In genomic region chr3:126703512-126704493, GRCh38 we compare ENCODE assay signal across 1 cellular context.
TF ChIP-seq lines count a peak whose summit lies in the region.

TSS of gene CHCHD6 (plus strand) at chr3:126704240. CDS start at chr3:126704313, 73 bp downstream.

TF ChIP-seq in HepG2, 621 proteins besides CTCF, POLR2A, EP300 and RAD21 (continued from another document and continues in another):
- TF ChIP-seq ZNF18 (CRISPR knock-in tag; IDR thresholded peaks at IDR 0.05; ENCODE audit: insufficient replicate concordance) (peak; percentile 45), NCOA2 (CRISPR knock-in tag; IDR thresholded peaks at IDR 0.05) (peak; percentile 29; the same call in 1 of the 2 replicates), HDAC1 (CRISPR knock-in tag; IDR thresholded peaks at IDR 0.05) (peak; percentile 97), PITX1 (CRISPR knock-in tag; IDR thresholded peaks at IDR 0.05) (peak; percentile 76; the same call in 1 of the 2 replicates), NCOA5 (CRISPR knock-in tag; IDR thresholded peaks at IDR 0.05) (no peak), ZNF576 (CRISPR knock-in tag; IDR thresholded peaks at IDR 0.05) (no peak), ZNF121 (CRISPR knock-in tag; IDR thresholded peaks at IDR 0.05) (no peak), FOXP1 (IDR thresholded peaks at IDR 0.05) (no peak), FOXP1 (CRISPR knock-in tag; IDR thresholded peaks at IDR 0.05) (no peak), BCL6 (CRISPR knock-in tag; IDR thresholded peaks at IDR 0.05) (peak; percentile 79), PCBP2 (optimal IDR thresholded peaks at IDR 0.05; ENCODE audit: low read depth, low read length, poor library complexity, severe bottlenecking) (no peak), SPEN (CRISPR knock-in tag; IDR thresholded peaks at IDR 0.05; ENCODE audit: low read depth) (peak; percentile 88), ZNF598 (CRISPR knock-in tag; IDR thresholded peaks at IDR 0.05; ENCODE audit: borderline replicate concordance) (0 out of 2 replicates have a peak, but pooled peaks have one; percentile 64), STAG1 (CRISPR knock-in tag; IDR thresholded peaks at IDR 0.05) (peak; percentile 35; the same call in 1 of the 2 replicates), UBTF (CRISPR knock-in tag; IDR thresholded peaks at IDR 0.05) (peak; percentile 85), ZUFSP (CRISPR knock-in tag; IDR thresholded peaks at IDR 0.05; ENCODE audit: borderline replicate concordance) (no peak), ONECUT2 (CRISPR knock-in tag; IDR thresholded peaks at IDR 0.05) (no peak), RBAK (CRISPR knock-in tag; IDR thresholded peaks at IDR 0.05) (no peak), POLR2AphosphoS5 (IDR thresholded peaks at IDR 0.05; ENCODE audit: low read depth, low read length) (no peak), PRDM15 (CRISPR knock-in tag; IDR thresholded peaks at IDR 0.05) (no peak), AHDC1 (CRISPR knock-in tag; IDR thresholded peaks at IDR 0.05; ENCODE audit: borderline replicate concordance) (no peak), ZNF619 (CRISPR knock-in tag; IDR thresholded peaks at IDR 0.05) (peak; percentile 90), ZNF10 (CRISPR knock-in tag; IDR thresholded peaks at IDR 0.05; ENCODE audit: borderline replicate concordance, low read depth) (no peak), ZFP37 (CRISPR knock-in tag; IDR thresholded peaks at IDR 0.05; ENCODE audit: borderline replicate concordance) (no peak), RARA (CRISPR knock-in tag; IDR thresholded peaks at IDR 0.05) (no peak), ZNF562 (CRISPR knock-in tag; IDR thresholded peaks at IDR 0.05; ENCODE audit: borderline replicate concordance) (no peak), ZNF20 (CRISPR knock-in tag; IDR thresholded peaks at IDR 0.05) (no peak), RFX1 (IDR thresholded peaks at IDR 0.05) (no peak), NR2F2 (IDR thresholded peaks at IDR 0.05; ENCODE audit: borderline replicate concordance, low read depth) (no peak), ZBTB37 (CRISPR knock-in tag; IDR thresholded peaks at IDR 0.05) (no peak), ATF3 (CRISPR knock-in tag; IDR thresholded peaks at IDR 0.05) (no peak; the same call in 1 of the 2 replicates), NR0B2 (CRISPR knock-in tag; IDR thresholded peaks at IDR 0.05) (no peak; the same call in 1 of the 2 replicates), MZF1 (CRISPR knock-in tag; IDR thresholded peaks at IDR 0.05; ENCODE audit: borderline replicate concordance) (no peak), ZNF878 (CRISPR knock-in tag; IDR thresholded peaks at IDR 0.05) (no peak), ZNF256 (CRISPR knock-in tag; conservative IDR thresholded peaks at IDR 0.05) (no peak), MIER3 (CRISPR knock-in tag; IDR thresholded peaks at IDR 0.05; ENCODE audit: borderline replicate concordance) (0 out of 2 replicates have a peak, but pooled peaks have one; percentile 29), ZNF362 (CRISPR knock-in tag; IDR thresholded peaks at IDR 0.05; ENCODE audit: borderline replicate concordance) (no peak), ZNF678 (CRISPR knock-in tag; IDR thresholded peaks at IDR 0.05) (no peak), ESRRA (CRISPR knock-in tag; IDR thresholded peaks at IDR 0.05; ENCODE audit: low read depth) (no peak), KMT2A (CRISPR knock-in tag; IDR thresholded peaks at IDR 0.05) (peak; percentile 76), ZNF75D (CRISPR knock-in tag; IDR thresholded peaks at IDR 0.05; ENCODE audit: borderline replicate concordance) (no peak), ZSCAN25 (CRISPR knock-in tag; IDR thresholded peaks at IDR 0.05) (peak; percentile 42; the same call in 1 of the 2 replicates), ZNF850 (CRISPR knock-in tag; conservative IDR thresholded peaks at IDR 0.05) (no peak), ZNF12 (CRISPR knock-in tag; IDR thresholded peaks at IDR 0.05) (no peak), ZNF567 (CRISPR knock-in tag; IDR thresholded peaks at IDR 0.05; ENCODE audit: borderline replicate concordance) (peak; percentile 98), SP5 (CRISPR knock-in tag; IDR thresholded peaks at IDR 0.05; ENCODE audit: borderline replicate concordance, low read depth) (no peak), RBFOX2 (IDR thresholded peaks at IDR 0.05; ENCODE audit: low read depth, low read length) (peak; percentile 67), MXD4 (CRISPR knock-in tag; IDR thresholded peaks at IDR 0.05) (peak; percentile 98), HNF4A (CRISPR knock-in tag; IDR thresholded peaks at IDR 0.05) (0 out of 2 replicates have a peak, but pooled peaks have one; percentile 10), FOXK2 (IDR thresholded peaks at IDR 0.05) (no peak)
